In the genomic region with DNA sequence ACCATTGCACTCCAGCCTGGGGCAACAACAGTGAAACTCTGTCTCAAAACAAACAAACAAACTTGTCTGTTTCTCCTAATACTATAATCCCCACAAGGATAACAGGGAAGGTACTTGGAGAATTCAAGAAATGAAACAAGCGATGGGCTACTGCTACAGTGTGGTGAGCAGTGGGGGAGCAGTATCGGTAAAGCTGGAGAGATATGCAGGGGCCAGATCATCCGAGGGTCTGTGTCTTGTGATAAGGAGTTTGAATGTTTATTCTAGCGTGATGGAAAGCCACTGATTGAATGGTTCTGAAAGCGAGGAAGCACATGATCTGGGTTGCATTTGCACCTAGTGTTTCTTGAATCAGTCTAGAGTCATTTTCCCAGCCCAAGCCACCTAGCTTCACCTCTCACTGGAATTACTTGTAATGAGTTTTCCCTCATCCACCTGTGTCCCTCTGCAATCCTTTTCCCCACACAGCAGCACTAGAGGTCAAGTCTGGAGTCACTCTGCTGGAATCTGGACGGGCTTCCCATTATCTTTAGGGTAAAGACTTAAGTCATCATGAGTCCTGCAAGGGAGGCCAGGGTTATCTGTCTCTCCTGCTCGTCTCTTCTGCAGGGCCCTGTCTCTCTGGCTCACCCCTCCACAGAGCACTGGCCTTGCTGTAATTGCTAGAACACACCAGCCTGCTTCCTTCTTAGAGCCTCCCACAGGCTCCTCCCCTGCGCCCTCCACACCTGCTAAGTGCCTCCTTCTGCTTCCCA, we compare ENCODE assay signal across 20 cellular contexts.
A peak's percentile ranks its signal among the peaks of the same experiment; 100 is the strongest.
DNase-seq lines count a peak whose midpoint lies in the region; ATAC-seq, FAIRE-seq and TF ChIP-seq lines count a peak whose summit lies in the region.
"Had no signal": no experiment of that assay in that cellular context is flagged by ENCODE, and none has a peak within 500 bp of the region (broad histone marks: within the 10 kb centered on the region; RNA-seq: fewer than 3 reads in every experiment).

No MANE protein-coding gene starts in this region.

- H3K9me3 ChIP-seq in endodermal cell (ENCODE audit: control insufficient read depth, low read length) (no peaks in the 10 kb centered on the region), tibial nerve (no peaks in the 10 kb centered on the region)

- no peak overlapping the region for H3K9ac ChIP-seq in endodermal cell (ENCODE audit: extremely low read depth, low read length, poor library complexity, severe bottlenecking)

- H3K27ac ChIP-seq in endodermal cell (ENCODE audit: low read depth, low read length) (no peak overlapping the region), tibial nerve (no peak overlapping the region)
- H3K27ac ChIP-seq: coronary artery had no signal

- no peaks in the 10 kb centered on the region for H3K27me3 Mint-ChIP-seq in endodermal cell (ENCODE audit: insufficient read depth)

- no peaks in the 10 kb centered on the region for H3K36me3 Mint-ChIP-seq in endodermal cell (ENCODE audit: low read depth)
- H3K36me3 Mint-ChIP-seq: CD4-positive, alpha-beta memory T cell; natural killer cell treated with Interleukin-12 subunit alpha and Interleukin-12 subunit beta and Interleukin-15 and Interleukin-18, amount 100 ng/mL, for 72 hours had no signal

- peak overlapping the region; percentile 26 for H3K27ac Mint-ChIP-seq in endodermal cell
- H3K27ac Mint-ChIP-seq: natural killer cell treated with Interleukin-12 subunit alpha and Interleukin-12 subunit beta and Interleukin-15 and Interleukin-18, amount 100 ng/mL, for 72 hours had no signal

- peaks cover 3% of the 10 kb centered on the region for H3K27me3 ChIP-seq in endodermal cell (ENCODE audit: control insufficient read depth, insufficient read depth, low read length, poor library complexity, severe bottlenecking)
- no peaks in the 10 kb centered on the region for H3K27me3 ChIP-seq in tibial nerve

- no peak for TF ChIP-seq CTCF in endodermal cell (conservative IDR thresholded peaks at IDR 0.05)
- TF ChIP-seq CTCF in tibial nerve (IDR thresholded peaks at IDR 0.05) = no peak

- H3K4me1 Mint-ChIP-seq in endodermal cell = peaks cover 38% of the 10 kb centered on the region

- no peak for TF ChIP-seq EP300 in tibial nerve (IDR thresholded peaks at IDR 0.05)

- no peak for FAIRE-seq in GM19239 (lab: Jason Lieb, UNC)
- FAIRE-seq: A204.1 had no signal

- no peak overlapping the region for H3K4me3 Mint-ChIP-seq in endodermal cell
- H3K4me3 Mint-ChIP-seq: activated T-cell treated with anti-CD3 and anti-CD28 coated beads, Interleukin-2, amount 50 U/mL, for 4 hours; CD4-positive, alpha-beta memory T cell; natural killer cell treated with Interleukin-12 subunit alpha and Interleukin-12 subunit beta and Interleukin-15 and Interleukin-18, amount 100 ng/mL, for 72 hours had no signal

- H3K4me3 ChIP-seq in endodermal cell (ENCODE audit: low read length) = no peak overlapping the region
- no peak overlapping the region for H3K4me3 ChIP-seq in tibial nerve
- H3K4me3 ChIP-seq: coronary artery had no signal

- no peaks in the 10 kb centered on the region for H3K36me3 ChIP-seq in endodermal cell (ENCODE audit: control insufficient read depth, insufficient read depth, low read length)
- no peaks in the 10 kb centered on the region for H3K36me3 ChIP-seq in tibial nerve

- WGBS in endodermal cell (ENCODE audit: insufficient coverage in 1 of 2, insufficient read length in 1 of 2), 2 experiments = 58 to 65% methylated on average over 6 to 8 of the region's 8 CpGs
- 76% methylated on average over 8 of the region's 8 CpGs for WGBS in tibial nerve, 2 donors

- peak; percentile 14 for ATAC-seq in sciatic nerve
- ATAC-seq: activated T-cell treated with anti-CD3 and anti-CD28 coated beads, Interleukin-2, amount 50 U/mL, for 4 hours; natural killer cell treated with Interleukin-12 subunit alpha and Interleukin-12 subunit beta and Interleukin-15 and Interleukin-18, amount 100 ng/mL, for 72 hours had no signal

- no peak for TF ChIP-seq POLR2A in tibial nerve (IDR thresholded peaks at IDR 0.05)

- peaks cover 5% of the 10 kb centered on the region for H3K4me1 ChIP-seq in endodermal cell (ENCODE audit: control insufficient read depth, insufficient read depth, low read length)
- H3K4me1 ChIP-seq in tibial nerve = peaks cover 0 to 5% (median 0%) of the 10 kb centered on the region in 4 donors

- intact Hi-C loops in sciatic nerve (cut with DNase I) = no loop called here

- DNase-seq in NCI-H146 (lab: John Stamatoyannopoulos, UW) = peak; percentile 11
- DNase-seq in NCI-H146 treated with DMSO at 0.1 percent for 48 hours (lab: John Stamatoyannopoulos, UW; ENCODE audit: unreplicated experiment) = no peak
- DNase-seq in NCI-H226 = peak; percentile 74
- peak; percentile 59 for DNase-seq in endodermal cell
- no peak for DNase-seq in sciatic nerve (ENCODE audit: low spot score)
- DNase-seq in tibial nerve (ENCODE audit: low spot score in 2 of 2) = no peak
- no peak for DNase-seq in NCI-H1105 treated with DMSO at 0.1 percent for 48 hours (lab: John Stamatoyannopoulos, UW)
- no peak for DNase-seq in GM19239 (ENCODE audit: insufficient read length, low spot score)
- DNase-seq: activated T-cell treated with anti-CD3 and anti-CD28 coated beads, Interleukin-2, amount 50 U/mL, for 4 hours; amniotic stem cell; CD4-positive, alpha-beta memory T cell; GDM1; KBM-7; NCI-H2029; NCI-H524 treated with DMSO at 0.1 percent for 48 hours; stimulated activated CD4-positive, alpha-beta T cell treated with anti-CD3 and anti-CD28 coated beads, Interleukin-2, amount 100 ng/mL, for 24 hours; stimulated activated CD8-positive, alpha-beta memory T cell treated with anti-CD3 and anti-CD28 coated beads, Interleukin-4, amount 100 ng/mL, for 48 hours had no signal

- H3K9me3 Mint-ChIP-seq in endodermal cell = no peaks in the 10 kb centered on the region
- H3K9me3 Mint-ChIP-seq: activated T-cell treated with anti-CD3 and anti-CD28 coated beads, Interleukin-2, amount 50 U/mL, for 4 hours; CD4-positive, alpha-beta memory T cell; natural killer cell treated with Interleukin-12 subunit alpha and Interleukin-12 subunit beta and Interleukin-15 and Interleukin-18, amount 100 ng/mL, for 72 hours had no signal

Comparison
In these comparisons a context has a peak if more than half of its experiments do, and no peak if none do; other contexts are left out.
1. DNase-seq: peak in NCI-H146 (single experiment), NCI-H226 (single experiment) and endodermal cell (single experiment); none in NCI-H146 treated with DMSO at 0.1 percent for 48 hours (single experiment), sciatic nerve (single experiment), tibial nerve (0 of 2), NCI-H1105 treated with DMSO at 0.1 percent for 48 hours (single experiment) and GM19239 (single experiment).